Comparison of ENCODE assay signal across 17 cellular contexts in the genomic region with DNA sequence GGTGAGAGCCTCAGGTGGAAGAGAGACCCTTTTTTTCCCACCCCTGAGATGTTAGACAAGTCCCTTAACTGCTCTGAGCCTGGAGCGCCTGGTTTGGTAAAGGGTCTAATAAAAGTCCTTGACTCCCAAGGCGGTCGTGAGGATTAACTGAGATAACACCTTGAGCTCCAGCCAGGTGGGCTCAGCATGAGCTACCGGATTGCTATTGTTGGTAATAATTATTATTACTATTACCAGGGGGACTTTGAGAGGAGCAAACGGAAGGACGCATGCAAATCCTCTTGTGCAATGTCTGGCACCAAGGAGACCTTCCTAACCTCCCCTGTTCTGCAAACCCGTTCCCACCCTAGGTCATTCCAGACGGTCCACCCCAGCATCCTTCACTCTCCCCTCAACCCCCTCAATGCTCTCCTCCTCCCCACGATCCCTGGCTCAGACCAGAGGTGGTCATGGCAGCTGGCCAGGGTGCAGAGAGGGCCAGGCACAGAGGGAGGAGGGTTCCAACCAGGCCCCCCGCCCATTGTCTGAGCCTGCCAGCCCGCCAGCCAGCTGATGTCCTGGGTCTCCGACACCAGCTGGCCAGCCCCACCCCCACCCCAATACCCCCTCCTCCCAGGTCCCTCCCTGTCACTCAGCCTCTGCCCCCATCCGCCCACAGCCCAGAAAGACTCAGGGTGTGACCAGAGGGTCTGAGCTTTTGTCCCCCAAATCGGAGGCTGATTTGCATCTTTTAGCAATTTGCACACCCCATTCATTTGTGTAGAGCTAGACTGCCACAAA. TPM values are rescaled to one million over a fixed set of nuclear protein-coding genes. Genes with fewer than 3 reads are reported as not detected.
DNase-seq lines count a peak whose midpoint lies in the region; ATAC-seq and TF ChIP-seq lines count a peak whose summit lies in the region.
"Had no signal": no experiment of that assay in that cellular context is flagged by ENCODE, and none has a peak within 500 bp of the region (broad histone marks: within the 10 kb centered on the region; RNA-seq: fewer than 3 reads in every experiment).

No MANE protein-coding gene starts in this region.

- H3K4me3 ChIP-seq in BE2C (ENCODE audit: low read depth, low read length) (no peak overlapping the region), HEK293 (ENCODE audit: low read depth, low read length) (no peak overlapping the region)
- H3K4me3 ChIP-seq: SK-N-MC had no signal

- TF ChIP-seq CTCF in BE2C (IDR thresholded peaks at IDR 0.05; ENCODE audit: low read depth, low read length) (no peak), HEK293 (tag by site-specific recombination; IDR thresholded peaks at IDR 0.05) (no peak)

- H3K27ac Mint-ChIP-seq in activated naive CD8-positive, alpha-beta T cell treated with anti-CD3 and anti-CD28 coated beads for 36 hours = no peak overlapping the region
- H3K27ac Mint-ChIP-seq: activated naive CD4-positive, alpha-beta T cell treated with anti-CD3 and anti-CD28 coated beads, Interleukin-2, amount 50 U/mL, for 24 hours; immature natural killer cell had no signal

- DNase-seq in BE2C (peak; percentile 15), NCI-H748 treated with DMSO at 0.1 percent for 48 hours (lab: John Stamatoyannopoulos, UW) (peak; percentile 55), iPS-NIHi7 (ENCODE audit: extremely low spot score) (peak; percentile 26), DMS114 treated with DMSO at 0.1 percent for 48 hours (lab: John Stamatoyannopoulos, UW; ENCODE audit: unreplicated experiment) (no peak)
- no peak for DNase-seq in stimulated activated CD4-positive, alpha-beta T cell treated with anti-CD3 and anti-CD28 coated beads, Interleukin-4, amount 100 ng/mL, for 24 hours
- no peak for DNase-seq in activated naive CD8-positive, alpha-beta T cell treated with anti-CD3 and anti-CD28 coated beads for 36 hours
- DNase-seq: brain microvascular endothelial cell; Calu3; HCEC 1CT; immature natural killer cell; NCI-H1694 treated with DMSO at 0.1 percent for 48 hours; stimulated activated CD4-positive, alpha-beta T cell treated with anti-CD3 and anti-CD28 coated beads, Interleukin-1b, Interleukin-23, amount 100 ng/mL, for 48 hours had no signal

- H3K36me3 Mint-ChIP-seq in activated naive CD8-positive, alpha-beta T cell treated with anti-CD3 and anti-CD28 coated beads for 36 hours = no peaks in the 10 kb centered on the region
- H3K36me3 Mint-ChIP-seq: activated naive CD4-positive, alpha-beta T cell treated with anti-CD3 and anti-CD28 coated beads, Interleukin-2, amount 50 U/mL, for 24 hours; immature natural killer cell had no signal

- H3K27me3 ChIP-seq in BE2C = no peaks in the 10 kb centered on the region

- no peak for ATAC-seq in GM18520 (IDR thresholded peaks at IDR 0.05; ENCODE audit: unreplicated experiment)
- ATAC-seq: sciatic nerve had no signal

- no peaks in the 10 kb centered on the region for H3K9me3 ChIP-seq in BE2C
- no peaks in the 10 kb centered on the region for H3K9me3 ChIP-seq in HEK293 (ENCODE audit: control insufficient read depth, insufficient read depth, low read depth, low read length)

- H3K4me3 Mint-ChIP-seq in activated naive CD8-positive, alpha-beta T cell treated with anti-CD3 and anti-CD28 coated beads for 36 hours = no peak overlapping the region
- H3K4me3 Mint-ChIP-seq: activated naive CD4-positive, alpha-beta T cell treated with anti-CD3 and anti-CD28 coated beads, Interleukin-2, amount 50 U/mL, for 24 hours; immature natural killer cell had no signal

- no peaks in the 10 kb centered on the region for H3K4me1 Mint-ChIP-seq in activated naive CD8-positive, alpha-beta T cell treated with anti-CD3 and anti-CD28 coated beads for 36 hours
- H3K4me1 Mint-ChIP-seq: activated naive CD4-positive, alpha-beta T cell treated with anti-CD3 and anti-CD28 coated beads, Interleukin-2, amount 50 U/mL, for 24 hours; immature natural killer cell had no signal

- POLR2A ChIA-PET in HEK293 (lab: Yijun Ruan, JAX) = interaction anchor here (1.4 kb wide), 1 partner anchor 14 kb away, joined by 19 read pairs; the partner anchor contains the start of gene CBFA2T2

- H3K4me1 ChIP-seq in BE2C (no peaks in the 10 kb centered on the region), HEK293 (ENCODE audit: control insufficient read depth, insufficient read depth, low read length) (no peaks in the 10 kb centered on the region)

- H3K27me3 Mint-ChIP-seq in activated naive CD8-positive, alpha-beta T cell treated with anti-CD3 and anti-CD28 coated beads for 36 hours = no peaks in the 10 kb centered on the region

- H3K9me3 Mint-ChIP-seq in activated naive CD8-positive, alpha-beta T cell treated with anti-CD3 and anti-CD28 coated beads for 36 hours = no peaks in the 10 kb centered on the region
- H3K9me3 Mint-ChIP-seq: activated naive CD4-positive, alpha-beta T cell treated with anti-CD3 and anti-CD28 coated beads, Interleukin-2, amount 50 U/mL, for 24 hours; immature natural killer cell had no signal

- H3K36me3 ChIP-seq in BE2C (no peaks in the 10 kb centered on the region), HEK293 (ENCODE audit: control insufficient read depth in 2 of 2, insufficient read depth in 1 of 2, low read length in 2 of 2) (no peaks in the 10 kb centered on the region)
- H3K36me3 ChIP-seq: brain microvascular endothelial cell had no signal

- H3K27ac ChIP-seq in HEK293 (ENCODE audit: extremely low read depth, low read depth, low read length) = no peak overlapping the region
- H3K27ac ChIP-seq: brain microvascular endothelial cell, SK-N-MC had no signal

- CTCF ChIA-PET in HEK293 (lab: Yijun Ruan, JAX) = interaction anchor here (0.7 kb wide), 1 partner anchor 18 kb away, joined by 3 read pairs; no protein-coding TSS in a partner anchor

TF ChIP-seq in HEK293, 187 proteins besides CTCF, POLR2A, EP300 and RAD21:
- no peak for TF ChIP-seq ZNF654 (tag by site-specific recombination; IDR thresholded peaks at IDR 0.05; ENCODE audit: low read depth)
- no peak for TF ChIP-seq HOXC10 (CRISPR knock-in tag; IDR thresholded peaks at IDR 0.05)
- TF ChIP-seq ZNF223 (tag by site-specific recombination; IDR thresholded peaks at IDR 0.05) = no peak
- TF ChIP-seq ZNF248 (tag by site-specific recombination; IDR thresholded peaks at IDR 0.05) = no peak
- no peak for TF ChIP-seq ZNF529 (tag by site-specific recombination; IDR thresholded peaks at IDR 0.05; ENCODE audit: insufficient replicate concordance)
- no peak for TF ChIP-seq ZNF785 (tag by site-specific recombination; IDR thresholded peaks at IDR 0.05)
- 0 out of 2 replicates have a peak, but pooled peaks have one; percentile 14 for TF ChIP-seq ZIC2 (tag by site-specific recombination; IDR thresholded peaks at IDR 0.05)
TF ChIP-seq in HEK293: peak in this region for 1.

RNA-seq across cellular contexts. Expression of gene CBFA2T2, which starts 14.3 kb away (rescaled TPM):
- 21.0 TPM for polyA plus RNA-seq in BE2C (2012; ENCODE audit: insufficient read depth, insufficient read length, low read depth)
- 1 to 10 TPM; 6.4 to 6.7 TPM for total RNA-seq in activated naive CD8-positive, alpha-beta T cell treated with anti-CD3 and anti-CD28 coated beads for 36 hours

RNA-seq across cellular contexts. Expression of gene SNTA1, which starts 32.0 kb away (rescaled TPM):
- 4.4 TPM for polyA plus RNA-seq in BE2C (2012; ENCODE audit: insufficient read depth, insufficient read length, low read depth)
- 1 to 10 TPM; 4.0 to 4.7 TPM for total RNA-seq in activated naive CD8-positive, alpha-beta T cell treated with anti-CD3 and anti-CD28 coated beads for 36 hours

Comparison
In these comparisons a context has a peak if more than half of its experiments do, and no peak if none do; other contexts are left out.
1. DNase-seq: peak in BE2C (single experiment), NCI-H748 treated with DMSO at 0.1 percent for 48 hours (single experiment) and iPS-NIHi7 (single experiment); none in DMS114 treated with DMSO at 0.1 percent for 48 hours (single experiment), stimulated activated CD4-positive, alpha-beta T cell treated with anti-CD3 and anti-CD28 coated beads, Interleukin-4, amount 100 ng/mL, for 24 hours (single experiment) and activated naive CD8-positive, alpha-beta T cell treated with anti-CD3 and anti-CD28 coated beads for 36 hours (single experiment).